8 cellular contexts compared by ENCODE assay signal in genomic region chr19:55383279-55383788, GRCh38. TPM values are rescaled to one million over a fixed set of nuclear protein-coding genes. Genes with fewer than 3 reads are reported as not detected.
A peak's percentile ranks its signal among the peaks of the same experiment; 100 is the strongest.
DNase-seq lines count a peak whose midpoint lies in the region; ATAC-seq, FAIRE-seq and TF ChIP-seq lines count a peak whose summit lies in the region.

No MANE protein-coding gene starts in this region.

- H2AFZ ChIP-seq in PC-9 (peak overlapping the region; percentile 48), endothelial cell of umbilical vein (ENCODE audit: low read depth, low read length) (peak overlapping the region; percentile 73)

- in situ Hi-C loops in gastrocnemius medialis (cut with MboI; ENCODE audit: low sequenced_read_pairs in 4 of 4) (no loop called here), GM13976 (cut with MboI; ENCODE audit: low sequenced_read_pairs, unreplicated experiment) (no loop called here)

- FAIRE-seq in endothelial cell of umbilical vein (lab: Jason Lieb, UNC): no peak

- DNase-seq in PC-9 (no peak), endothelial cell of umbilical vein (ENCODE audit: low read depth, low spot score) (no peak), gastrocnemius medialis (no peak), mesenteric fat pad (ENCODE audit: low spot score) (no peak), DMS114 treated with DMSO at 0.1 percent for 48 hours (lab: John Stamatoyannopoulos, UW; ENCODE audit: unreplicated experiment) (no peak), GM13976 (ENCODE audit: low spot score) (no peak), NCI-H2107 (lab: John Stamatoyannopoulos, UW) (no peak)

- CTCF ChIA-PET in PC-9 (lab: Charles Lee): interaction anchor here (0.6 to 1.9 kb wide), 8 partner anchors 31 to 764 kb away, joined by 3 to 13 read pairs (median 6); partner anchors contain the start of genes KMT5C and PPP6R1
- CTCF ChIA-PET in endothelial cell of umbilical vein (lab: Charles Lee): interaction anchor here (0.7 to 2.9 kb wide), 23 partner anchors 8 to 295 kb away, joined by 3 to 51 read pairs (median 6); partner anchors contain the start of genes HSPBP1, KMT5C and PPP6R1

- H3K9me3 ChIP-seq in PC-9 (ENCODE audit: insufficient read depth, low read depth): no peaks in the 10 kb centered on the region
- no peaks in the 10 kb centered on the region for H3K9me3 ChIP-seq in endothelial cell of umbilical vein (replicated peaks; ENCODE audit: control insufficient read depth, insufficient read depth, low read length)
- no peaks in the 10 kb centered on the region for H3K9me3 ChIP-seq in gastrocnemius medialis

- peak overlapping the region; percentile 50 for H3K27ac ChIP-seq in PC-9
- no peak overlapping the region for H3K27ac ChIP-seq in endothelial cell of umbilical vein (ENCODE audit: insufficient read depth, low read depth, low read length)
- H3K27ac ChIP-seq in gastrocnemius medialis: peak overlapping the region; percentile 52 to 91 (median 62)

- TF ChIP-seq POLR2A in endothelial cell of umbilical vein (IDR thresholded peaks at IDR 0.05; ENCODE audit: low read depth, low read length) (no peak), gastrocnemius medialis (IDR thresholded peaks at IDR 0.05) (no peak)

- H3K9me1 ChIP-seq in endothelial cell of umbilical vein (replicated peaks; ENCODE audit: control insufficient read depth, extremely low read depth, insufficient read depth, low read length): no peaks in the 10 kb centered on the region

- H3K4me1 ChIP-seq in PC-9 (replicated peaks; ENCODE audit: insufficient read depth): peaks cover 33% of the 10 kb centered on the region
- peaks cover 28% of the 10 kb centered on the region for H3K4me1 ChIP-seq in endothelial cell of umbilical vein (ENCODE audit: control insufficient read depth, extremely low read depth, insufficient read depth, low read length)
- peaks cover 25 to 33% of the 10 kb centered on the region in 2 donors for H3K4me1 ChIP-seq in gastrocnemius medialis

- peak overlapping the region; percentile 90 for H3K4me2 ChIP-seq in PC-9
- H3K4me2 ChIP-seq in endothelial cell of umbilical vein (ENCODE audit: insufficient read depth, low read length): no peak overlapping the region

- H3K79me2 ChIP-seq in PC-9 (ENCODE audit: low read depth) (peaks cover 55% of the 10 kb centered on the region), endothelial cell of umbilical vein (ENCODE audit: control insufficient read depth, insufficient read depth, low read length) (peaks cover 26% of the 10 kb centered on the region)

- no TSS peak for BruUV-seq in PC-9 (replicated peaks; lab: Mats Ljungman, UMichigan)
- BruUV-seq in endothelial cell of umbilical vein (replicated peaks; lab: Mats Ljungman, UMichigan): no TSS peak

- POLR2A ChIA-PET in PC-9 (lab: Charles Lee; ENCODE audit: unreplicated experiment): interaction anchor here (0.8 to 1.7 kb wide), 3 partner anchors 25 to 234 kb away, joined by 3 to 58 read pairs (median 4); partner anchors contain the start of genes KMT5C and TNNT1
- POLR2A ChIA-PET in endothelial cell of umbilical vein (lab: Charles Lee): interaction anchor here (2.4 kb wide), 2 partner anchors 24 to 44 kb away, joined by 9 to 11 read pairs; partner anchors contain the start of genes KMT5C and UBE2S

- intact Hi-C loops in PC-9 (cut with micrococcal nuclease; ENCODE audit: unreplicated experiment): loop anchor here (10.0 kb wide), 1 partner anchor 219 kb away; the partner anchor contains the start of gene DNAAF3
- intact Hi-C loops in endothelial cell of umbilical vein (cut with micrococcal nuclease): loop anchor here (10.0 kb wide), 2 partner anchors 221 to 239 kb away; partner anchors contain the start of genes TNNT1, ZNF524 and ZNF865
- intact Hi-C loops in gastrocnemius medialis (cut with DNase I; ENCODE audit: low total_unique reads): loop anchor here (10.0 kb wide), 1 partner anchor 269 kb away; the partner anchor contains the start of gene PPP1R12C

- peaks cover 24% of the 10 kb centered on the region for H4K20me1 ChIP-seq in PC-9 (ENCODE audit: insufficient read depth)
- H4K20me1 ChIP-seq in endothelial cell of umbilical vein (replicated peaks; ENCODE audit: control insufficient read depth, extremely low read depth, insufficient read depth, low read length): peaks cover 4% of the 10 kb centered on the region

- no peak overlapping the region for H3K9ac ChIP-seq in endothelial cell of umbilical vein (replicated peaks; ENCODE audit: extremely low read depth, insufficient read depth, low read length)

- ATAC-seq in GM19351 (IDR thresholded peaks at IDR 0.05; ENCODE audit: unreplicated experiment) (peak; percentile 5), gastrocnemius medialis (no peak)

- H3K4me3 ChIP-seq in PC-9 (peak overlapping the region; percentile 59), endothelial cell of umbilical vein (replicated peaks in 1 of 3; ENCODE audit: insufficient read depth in 1 of 3, low read depth in 1 of 3, low read length in 3 of 3) (peak overlapping the region in 1 of 3 experiments; percentile 22), gastrocnemius medialis (peak overlapping the region; percentile 40 to 86 (median 45))

- H3K9me2 ChIP-seq in PC-9 (ENCODE audit: insufficient read depth): no peaks in the 10 kb centered on the region

- dilution Hi-C loops in endothelial cell of umbilical vein (cut with MboI; ENCODE audit: extremely low pct_ligation_motif_present, low sequenced_read_pairs): no loop called here

- TF ChIP-seq CTCF in PC-9 (conservative IDR thresholded peaks at IDR 0.05): no peak
- TF ChIP-seq CTCF in endothelial cell of umbilical vein (IDR thresholded peaks at IDR 0.05; ENCODE audit: extremely low read depth in 1 of 2, insufficient read depth in 1 of 2, low read depth in 1 of 2, low read length in 2 of 2): no peak
- no peak for TF ChIP-seq CTCF in gastrocnemius medialis (IDR thresholded peaks at IDR 0.05 in 4 of 5, conservative IDR thresholded peaks at IDR 0.05 in 1 of 5)
- TF ChIP-seq CTCF in GM13976 (IDR thresholded peaks at IDR 0.05; ENCODE audit: borderline replicate concordance, control extremely low read depth, extremely low read depth, insufficient read depth, missing control alignments): no peak

- H3K36me3 ChIP-seq in PC-9 (ENCODE audit: low read depth) (peaks cover 26% of the 10 kb centered on the region), endothelial cell of umbilical vein (ENCODE audit: control insufficient read depth in 2 of 2, extremely low read depth in 1 of 2, insufficient read depth in 2 of 2, low read length in 2 of 2) (peaks cover 7 to 10% of the 10 kb centered on the region in 2 experiments), gastrocnemius medialis (peaks cover 0 to 12% of the 10 kb centered on the region in 2 donors)

- H3F3A ChIP-seq in PC-9 (ENCODE audit: insufficient read depth, low read depth): peaks cover 50% of the 10 kb centered on the region

- H3K27me3 ChIP-seq in PC-9 (ENCODE audit: insufficient read depth, low read depth) (no peaks in the 10 kb centered on the region), endothelial cell of umbilical vein (ENCODE audit: control insufficient read depth in 2 of 2, insufficient read depth in 2 of 2, low read length in 2 of 2) (no peaks in the 10 kb centered on the region), gastrocnemius medialis (no peaks in the 10 kb centered on the region)

RNA-seq across cellular contexts. Expression of gene TMEM238, which starts 0.8 kb away (rescaled TPM):
- total RNA-seq in PC-9 (2021) (40.4 and 94.5 TPM in 2 replicates), endothelial cell of umbilical vein (0.35 TPM in 1 of 2 replicates, not detected in the other), gastrocnemius medialis (1 to 10 TPM; 1.3 to 4.7 (median 2.1) TPM), mesenteric fat pad (0.90 TPM)
- polyA plus RNA-seq in endothelial cell of umbilical vein: 0.18 TPM in 1 of 2 replicates, not detected in the other
- not detected in 2 replicates for polyA plus RNA-seq in endothelial cell of umbilical vein (2011; cell fraction: cytosol; rRNA removed)
- not detected in 2 replicates for polyA plus RNA-seq in endothelial cell of umbilical vein (2011; cell fraction: nucleus; rRNA removed)
- not detected in 2 replicates for polyA plus RNA-seq in endothelial cell of umbilical vein (2012)
- polyA minus RNA-seq in endothelial cell of umbilical vein: not detected in 2 replicates
- polyA minus RNA-seq in endothelial cell of umbilical vein (2011; cell fraction: cytosol; rRNA and poly(A)+ RNA removed): 22.5 TPM
- polyA minus RNA-seq in endothelial cell of umbilical vein (2011; cell fraction: nucleus; rRNA and poly(A)+ RNA removed): not detected in 2 replicates

RNA-seq across cellular contexts. Expression of gene RPL28, which starts 2.4 kb away (rescaled TPM):
- total RNA-seq in PC-9 (2021) (2,433 and 2,547 TPM in 2 replicates), endothelial cell of umbilical vein (1,738 and 1,872 TPM in 2 replicates), gastrocnemius medialis (100 to 1,000 TPM; 123 to 278 (median 206) TPM), mesenteric fat pad (1,147 TPM)
- 3,435 and 4,297 TPM in 2 replicates for polyA plus RNA-seq in endothelial cell of umbilical vein
- polyA plus RNA-seq in endothelial cell of umbilical vein (2011; cell fraction: cytosol; rRNA removed): 1,210 and 1,373 TPM in 2 replicates
- polyA plus RNA-seq in endothelial cell of umbilical vein (2011; cell fraction: nucleus; rRNA removed): 305 and 363 TPM in 2 replicates
- 1,144 and 2,986 TPM in 2 replicates for polyA plus RNA-seq in endothelial cell of umbilical vein (2012)
- polyA minus RNA-seq in endothelial cell of umbilical vein: 326 and 442 TPM in 2 replicates
- polyA minus RNA-seq in endothelial cell of umbilical vein (2011; cell fraction: cytosol; rRNA and poly(A)+ RNA removed): 1,684 TPM
- 64.9 and 129 TPM in 2 replicates for polyA minus RNA-seq in endothelial cell of umbilical vein (2011; cell fraction: nucleus; rRNA and poly(A)+ RNA removed)

RNA-seq across cellular contexts. Expression of gene TMEM190, which starts 6.7 kb away (rescaled TPM):
- total RNA-seq in PC-9 (2021): not detected in 2 replicates
- total RNA-seq in endothelial cell of umbilical vein: not detected in 2 replicates
- not detected in 2 replicates for polyA plus RNA-seq in endothelial cell of umbilical vein
- not detected in 2 replicates for polyA plus RNA-seq in endothelial cell of umbilical vein (2011; cell fraction: cytosol; rRNA removed)
- polyA plus RNA-seq in endothelial cell of umbilical vein (2011; cell fraction: nucleus; rRNA removed): 0.32 TPM in 1 of 2 replicates, not detected in the other
- polyA plus RNA-seq in endothelial cell of umbilical vein (2012): not detected in 2 replicates
- not detected in 2 replicates for polyA minus RNA-seq in endothelial cell of umbilical vein
- not detected for polyA minus RNA-seq in endothelial cell of umbilical vein (2011; cell fraction: cytosol; rRNA and poly(A)+ RNA removed)
- not detected in 2 replicates for polyA minus RNA-seq in endothelial cell of umbilical vein (2011; cell fraction: nucleus; rRNA and poly(A)+ RNA removed)
- not detected for total RNA-seq in gastrocnemius medialis
- total RNA-seq in mesenteric fat pad: not detected

RNA-seq across cellular contexts. Expression of gene IL11, which starts 13.1 kb away (rescaled TPM):
- 4.1 and 6.6 TPM in 2 replicates for total RNA-seq in PC-9 (2021)
- total RNA-seq in endothelial cell of umbilical vein: not detected in 2 replicates
- 0.11 TPM in 1 of 2 replicates, not detected in the other for polyA plus RNA-seq in endothelial cell of umbilical vein
- 0.06 and 0.12 TPM in 2 replicates for polyA plus RNA-seq in endothelial cell of umbilical vein (2011; cell fraction: cytosol; rRNA removed)
- polyA plus RNA-seq in endothelial cell of umbilical vein (2011; cell fraction: nucleus; rRNA removed): 0.20 and 0.22 TPM in 2 replicates
- not detected in 2 replicates for polyA plus RNA-seq in endothelial cell of umbilical vein (2012)
- polyA minus RNA-seq in endothelial cell of umbilical vein: not detected in 2 replicates
- polyA minus RNA-seq in endothelial cell of umbilical vein (2011; cell fraction: cytosol; rRNA and poly(A)+ RNA removed): 1.8 TPM
- polyA minus RNA-seq in endothelial cell of umbilical vein (2011; cell fraction: nucleus; rRNA and poly(A)+ RNA removed): not detected in 2 replicates
- total RNA-seq in gastrocnemius medialis: under 1 TPM in 1 of 4 donors, not detected in 3; 0.66 TPM
- not detected for total RNA-seq in mesenteric fat pad

RNA-seq across cellular contexts. Expression of gene GARIN5B, which starts 20.3 kb away (rescaled TPM):
- total RNA-seq in PC-9 (2021) (0.11 TPM in 1 of 2 replicates, not detected in the other), endothelial cell of umbilical vein (not detected in 2 replicates), gastrocnemius medialis (not detected), mesenteric fat pad (not detected)
- polyA plus RNA-seq in endothelial cell of umbilical vein: not detected in 2 replicates
- not detected in 2 replicates for polyA plus RNA-seq in endothelial cell of umbilical vein (2011; cell fraction: cytosol; rRNA removed)
- polyA plus RNA-seq in endothelial cell of umbilical vein (2011; cell fraction: nucleus; rRNA removed): not detected in 2 replicates
- polyA plus RNA-seq in endothelial cell of umbilical vein (2012): not detected in 2 replicates
- not detected in 2 replicates for polyA minus RNA-seq in endothelial cell of umbilical vein
- polyA minus RNA-seq in endothelial cell of umbilical vein (2011; cell fraction: cytosol; rRNA and poly(A)+ RNA removed): not detected
- polyA minus RNA-seq in endothelial cell of umbilical vein (2011; cell fraction: nucleus; rRNA and poly(A)+ RNA removed): not detected in 2 replicates
